16 cellular contexts compared by ENCODE assay signal in genomic region chr17:76811028-76811427, GRCh38.
DNase-seq lines count a peak whose midpoint lies in the region; FAIRE-seq and TF ChIP-seq lines count a peak whose summit lies in the region.
"Had no signal": no experiment of that assay in that cellular context is flagged by ENCODE, and none has a peak within 500 bp of the region (broad histone marks: within the 10 kb centered on the region; RNA-seq: fewer than 3 reads in every experiment).

No MANE protein-coding gene starts in this region.

- peak overlapping the region; percentile 64 for H3K27ac Mint-ChIP-seq in nephron progenitor cell

- no peak overlapping the region for H3K4me3 ChIP-seq in NT2/D1 (ENCODE audit: insufficient read length, low read depth)

- no peaks in the 10 kb centered on the region for H3K36me3 ChIP-seq in NT2/D1 (ENCODE audit: insufficient read depth, insufficient read length, low read length)

- H3K9me3 Mint-ChIP-seq in nephron progenitor cell, result no peaks in the 10 kb centered on the region

- H3K36me3 Mint-ChIP-seq in nephron progenitor cell (ENCODE audit: low read depth), result no peaks in the 10 kb centered on the region

- H3K9ac ChIP-seq in NT2/D1 (ENCODE audit: insufficient read length, low read depth), result peak overlapping the region; percentile 21

- H3K27me3 ChIP-seq in NT2/D1 (ENCODE audit: insufficient read depth, insufficient read length), result no peaks in the 10 kb centered on the region

- peaks cover 17% of the 10 kb centered on the region for H3K27me3 Mint-ChIP-seq in nephron progenitor cell (ENCODE audit: low read depth, poor library complexity)

- DNase-seq in NCI-H2107 treated with DMSO at 0.1 percent for 48 hours (lab: John Stamatoyannopoulos, UW; ENCODE audit: unreplicated experiment) (peak; percentile 14), NCI-H2107 (lab: John Stamatoyannopoulos, UW) (no peak), NCI-H1092 treated with DMSO at 0.1 percent for 48 hours (lab: John Stamatoyannopoulos, UW) (peak; percentile 93), NT2/D1 (ENCODE audit: low read depth, low spot score) (no peak), nephron progenitor cell (no peak), NCI-H446 (lab: John Stamatoyannopoulos, UW) (no peak), D721Med (ENCODE audit: insufficient read length, low spot score) (no peak)
- DNase-seq in stimulated activated naive CD4-positive, alpha-beta T cell (lab: John Stamatoyannopoulos, UW), result no peak
- DNase-seq: C1 segment of cervical spinal cord, HCEC 1CT, MV-4-11, NCI-H2029, OCI-M1, T-helper 1 cell had no signal

- H3K4me1 Mint-ChIP-seq in nephron progenitor cell, result peaks cover 12% of the 10 kb centered on the region

- no peak for FAIRE-seq in D721Med (lab: Jason Lieb, UNC)
- FAIRE-seq: A204.1, GM18507 had no signal

- no peak for TF ChIP-seq CTCF in nephron progenitor cell (IDR thresholded peaks at IDR 0.05)
- no peak for TF ChIP-seq CTCF in D721Med (IDR thresholded peaks at IDR 0.05; ENCODE audit: insufficient read depth, missing control alignments)

- no peaks in the 10 kb centered on the region for H3K9me3 ChIP-seq in NT2/D1 (ENCODE audit: insufficient read depth, low read length)

- H3K4me3 Mint-ChIP-seq in nephron progenitor cell, result no peak overlapping the region

- peaks cover 2% of the 10 kb centered on the region for H3K4me1 ChIP-seq in NT2/D1 (ENCODE audit: insufficient read depth, insufficient read length)

Comparison
In these comparisons a context has a peak if more than half of its experiments do, and no peak if none do; other contexts are left out.
1. DNase-seq: peak in NCI-H2107 treated with DMSO at 0.1 percent for 48 hours (single experiment) and NCI-H1092 treated with DMSO at 0.1 percent for 48 hours (single experiment); none in NCI-H2107 (single experiment), NT2/D1 (single experiment), nephron progenitor cell (single experiment), stimulated activated naive CD4-positive, alpha-beta T cell (0 of 6), NCI-H446 (0 of 2) and D721Med (single experiment).